Comparison of ENCODE assay signal across 1 cellular context in genomic region chr9:125493384-125493783, GRCh38.
TF ChIP-seq lines count a peak whose summit lies in the region.

No MANE protein-coding gene starts in this region.

TF ChIP-seq in HepG2, 621 proteins besides CTCF, POLR2A, EP300 and RAD21 (continued from another document and continues in another):
- TF ChIP-seq, protein P1, sequence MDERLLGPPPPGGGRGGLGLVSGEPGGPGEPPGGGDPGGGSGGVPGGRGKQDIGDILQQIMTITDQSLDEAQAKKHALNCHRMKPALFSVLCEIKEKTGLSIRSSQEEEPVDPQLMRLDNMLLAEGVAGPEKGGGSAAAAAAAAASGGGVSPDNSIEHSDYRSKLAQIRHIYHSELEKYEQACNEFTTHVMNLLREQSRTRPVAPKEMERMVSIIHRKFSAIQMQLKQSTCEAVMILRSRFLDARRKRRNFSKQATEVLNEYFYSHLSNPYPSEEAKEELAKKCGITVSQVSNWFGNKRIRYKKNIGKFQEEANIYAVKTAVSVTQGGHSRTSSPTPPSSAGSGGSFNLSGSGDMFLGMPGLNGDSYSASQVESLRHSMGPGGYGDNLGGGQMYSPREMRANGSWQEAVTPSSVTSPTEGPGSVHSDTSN (CRISPR knock-in tag; IDR thresholded peaks at IDR 0.05) = peak; percentile 58; the same call in 1 of the 2 replicates
- TF ChIP-seq NCOA2 (CRISPR knock-in tag; IDR thresholded peaks at IDR 0.05) (peak; percentile 57), AHR (CRISPR knock-in tag; IDR thresholded peaks at IDR 0.05) (no peak), TEAD2 (CRISPR knock-in tag; IDR thresholded peaks at IDR 0.05) (no peak), SMAD1 (CRISPR knock-in tag; IDR thresholded peaks at IDR 0.05; ENCODE audit: borderline replicate concordance, low read depth) (no peak), ZBTB20 (CRISPR knock-in tag; IDR thresholded peaks at IDR 0.05; ENCODE audit: borderline replicate concordance, low read depth) (no peak), PAF1 (CRISPR knock-in tag; IDR thresholded peaks at IDR 0.05) (no peak), ZNF883 (CRISPR knock-in tag; IDR thresholded peaks at IDR 0.05; ENCODE audit: not compliant biosample characterization) (no peak), ZNF558 (CRISPR knock-in tag; IDR thresholded peaks at IDR 0.05; ENCODE audit: borderline replicate concordance) (no peak), KAT7 (CRISPR knock-in tag; IDR thresholded peaks at IDR 0.05; ENCODE audit: borderline replicate concordance) (no peak), CCAR2 (optimal IDR thresholded peaks at IDR 0.05; ENCODE audit: low read depth, low read length) (no peak), ZNF383 (CRISPR knock-in tag; IDR thresholded peaks at IDR 0.05; ENCODE audit: borderline replicate concordance) (no peak; the same call in 1 of the 2 replicates), ZNF737 (CRISPR knock-in tag; IDR thresholded peaks at IDR 0.05; ENCODE audit: borderline replicate concordance) (no peak), POLR2AphosphoS2 (IDR thresholded peaks at IDR 0.05; ENCODE audit: low read depth, low read length) (no peak), SUZ12 (IDR thresholded peaks at IDR 0.05; ENCODE audit: low read depth, low read length) (no peak), ZNF337 (CRISPR knock-in tag; IDR thresholded peaks at IDR 0.05; ENCODE audit: borderline replicate concordance, low read depth) (no peak), RFX3 (CRISPR knock-in tag; IDR thresholded peaks at IDR 0.05) (no peak), CENPX (CRISPR knock-in tag; IDR thresholded peaks at IDR 0.05) (no peak), SRSF1 (optimal IDR thresholded peaks at IDR 0.05; ENCODE audit: low read depth, low read length) (no peak), ZNF615 (CRISPR knock-in tag; IDR thresholded peaks at IDR 0.05; ENCODE audit: borderline replicate concordance) (no peak), ZNF816 (CRISPR knock-in tag; IDR thresholded peaks at IDR 0.05; ENCODE audit: borderline replicate concordance) (no peak), IRF2 (CRISPR knock-in tag; IDR thresholded peaks at IDR 0.05) (0 out of 2 replicates have a peak, but pooled peaks have one; percentile 24), ZNF891 (CRISPR knock-in tag; IDR thresholded peaks at IDR 0.05) (no peak), ARNT2 (CRISPR knock-in tag; IDR thresholded peaks at IDR 0.05; ENCODE audit: low read depth) (no peak), NPAS2 (CRISPR knock-in tag; IDR thresholded peaks at IDR 0.05; ENCODE audit: borderline replicate concordance) (no peak), ZFP37 (CRISPR knock-in tag; IDR thresholded peaks at IDR 0.05; ENCODE audit: borderline replicate concordance) (no peak), IKZF1 (IDR thresholded peaks at IDR 0.05) (no peak), MBD4 (IDR thresholded peaks at IDR 0.05; ENCODE audit: borderline replicate concordance, low read length) (no peak), NFKB2 (CRISPR knock-in tag; IDR thresholded peaks at IDR 0.05; ENCODE audit: borderline replicate concordance) (no peak), SAP130 (CRISPR knock-in tag; IDR thresholded peaks at IDR 0.05; ENCODE audit: low read depth) (peak; percentile 61), FOXO1 (CRISPR knock-in tag; IDR thresholded peaks at IDR 0.05) (peak; percentile 64), TBX3 (IDR thresholded peaks at IDR 0.05; ENCODE audit: borderline replicate concordance) (no peak), ZNF17 (CRISPR knock-in tag; IDR thresholded peaks at IDR 0.05) (no peak), TFE3 (CRISPR knock-in tag; IDR thresholded peaks at IDR 0.05) (no peak), HINFP (CRISPR knock-in tag; IDR thresholded peaks at IDR 0.05; ENCODE audit: low read depth) (no peak), ZNF674 (CRISPR knock-in tag; IDR thresholded peaks at IDR 0.05; ENCODE audit: low read depth) (no peak), ZGPAT (CRISPR knock-in tag; IDR thresholded peaks at IDR 0.05) (peak; percentile 40; the same call in 1 of the 2 replicates), KDM2A (CRISPR knock-in tag; IDR thresholded peaks at IDR 0.05; ENCODE audit: borderline replicate concordance, low read depth) (no peak), KDM5A (IDR thresholded peaks at IDR 0.05; ENCODE audit: borderline replicate concordance, low read length) (no peak), ZNF20 (CRISPR knock-in tag; IDR thresholded peaks at IDR 0.05) (no peak), ZNF496 (CRISPR knock-in tag; IDR thresholded peaks at IDR 0.05; ENCODE audit: insufficient replicate concordance) (no peak), NFIC (IDR thresholded peaks at IDR 0.05; ENCODE audit: low read length) (no peak), NR2C2 (CRISPR knock-in tag; IDR thresholded peaks at IDR 0.05; ENCODE audit: borderline replicate concordance) (no peak)
- TF ChIP-seq, protein P2, sequence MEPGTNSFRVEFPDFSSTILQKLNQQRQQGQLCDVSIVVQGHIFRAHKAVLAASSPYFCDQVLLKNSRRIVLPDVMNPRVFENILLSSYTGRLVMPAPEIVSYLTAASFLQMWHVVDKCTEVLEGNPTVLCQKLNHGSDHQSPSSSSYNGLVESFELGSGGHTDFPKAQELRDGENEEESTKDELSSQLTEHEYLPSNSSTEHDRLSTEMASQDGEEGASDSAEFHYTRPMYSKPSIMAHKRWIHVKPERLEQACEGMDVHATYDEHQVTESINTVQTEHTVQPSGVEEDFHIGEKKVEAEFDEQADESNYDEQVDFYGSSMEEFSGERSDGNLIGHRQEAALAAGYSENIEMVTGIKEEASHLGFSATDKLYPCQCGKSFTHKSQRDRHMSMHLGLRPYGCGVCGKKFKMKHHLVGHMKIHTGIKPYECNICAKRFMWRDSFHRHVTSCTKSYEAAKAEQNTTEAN (CRISPR knock-in tag; conservative IDR thresholded peaks at IDR 0.05) = no peak
- TF ChIP-seq, protein P3, sequence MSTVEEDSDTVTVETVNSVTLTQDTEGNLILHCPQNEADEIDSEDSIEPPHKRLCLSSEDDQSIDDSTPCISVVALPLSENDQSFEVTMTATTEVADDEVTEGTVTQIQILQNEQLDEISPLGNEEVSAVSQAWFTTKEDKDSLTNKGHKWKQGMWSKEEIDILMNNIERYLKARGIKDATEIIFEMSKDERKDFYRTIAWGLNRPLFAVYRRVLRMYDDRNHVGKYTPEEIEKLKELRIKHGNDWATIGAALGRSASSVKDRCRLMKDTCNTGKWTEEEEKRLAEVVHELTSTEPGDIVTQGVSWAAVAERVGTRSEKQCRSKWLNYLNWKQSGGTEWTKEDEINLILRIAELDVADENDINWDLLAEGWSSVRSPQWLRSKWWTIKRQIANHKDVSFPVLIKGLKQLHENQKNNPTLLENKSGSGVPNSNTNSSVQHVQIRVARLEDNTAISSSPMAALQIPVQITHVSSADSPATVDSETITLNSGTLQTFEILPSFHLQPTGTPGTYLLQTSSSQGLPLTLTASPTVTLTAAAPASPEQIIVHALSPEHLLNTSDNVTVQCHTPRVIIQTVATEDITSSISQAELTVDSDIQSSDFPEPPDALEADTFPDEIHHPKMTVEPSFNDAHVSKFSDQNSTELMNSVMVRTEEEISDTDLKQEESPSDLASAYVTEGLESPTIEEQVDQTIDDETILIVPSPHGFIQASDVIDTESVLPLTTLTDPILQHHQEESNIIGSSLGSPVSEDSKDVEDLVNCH (CRISPR knock-in tag; IDR thresholded peaks at IDR 0.05) = no peak
- TF ChIP-seq, protein P4, sequence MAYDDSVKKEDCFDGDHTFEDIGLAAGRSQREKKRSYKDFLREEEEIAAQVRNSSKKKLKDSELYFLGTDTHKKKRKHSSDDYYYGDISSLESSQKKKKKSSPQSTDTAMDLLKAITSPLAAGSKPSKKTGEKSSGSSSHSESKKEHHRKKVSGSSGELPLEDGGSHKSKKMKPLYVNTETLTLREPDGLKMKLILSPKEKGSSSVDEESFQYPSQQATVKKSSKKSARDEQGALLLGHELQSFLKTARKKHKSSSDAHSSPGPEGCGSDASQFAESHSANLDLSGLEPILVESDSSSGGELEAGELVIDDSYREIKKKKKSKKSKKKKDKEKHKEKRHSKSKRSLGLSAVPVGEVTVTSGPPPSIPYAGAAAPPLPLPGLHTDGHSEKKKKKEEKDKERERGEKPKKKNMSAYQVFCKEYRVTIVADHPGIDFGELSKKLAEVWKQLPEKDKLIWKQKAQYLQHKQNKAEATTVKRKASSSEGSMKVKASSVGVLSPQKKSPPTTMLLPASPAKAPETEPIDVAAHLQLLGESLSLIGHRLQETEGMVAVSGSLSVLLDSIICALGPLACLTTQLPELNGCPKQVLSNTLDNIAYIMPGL (CRISPR knock-in tag; IDR thresholded peaks at IDR 0.05; ENCODE audit: borderline replicate concordance in 1 of 2, low read depth in 1 of 2) = no peak
- TF ChIP-seq, protein P5, sequence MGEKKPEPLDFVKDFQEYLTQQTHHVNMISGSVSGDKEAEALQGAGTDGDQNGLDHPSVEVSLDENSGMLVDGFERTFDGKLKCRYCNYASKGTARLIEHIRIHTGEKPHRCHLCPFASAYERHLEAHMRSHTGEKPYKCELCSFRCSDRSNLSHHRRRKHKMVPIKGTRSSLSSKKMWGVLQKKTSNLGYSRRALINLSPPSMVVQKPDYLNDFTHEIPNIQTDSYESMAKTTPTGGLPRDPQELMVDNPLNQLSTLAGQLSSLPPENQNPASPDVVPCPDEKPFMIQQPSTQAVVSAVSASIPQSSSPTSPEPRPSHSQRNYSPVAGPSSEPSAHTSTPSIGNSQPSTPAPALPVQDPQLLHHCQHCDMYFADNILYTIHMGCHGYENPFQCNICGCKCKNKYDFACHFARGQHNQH (CRISPR knock-in tag; IDR thresholded peaks at IDR 0.05) = no peak
- TF ChIP-seq, protein P6, sequence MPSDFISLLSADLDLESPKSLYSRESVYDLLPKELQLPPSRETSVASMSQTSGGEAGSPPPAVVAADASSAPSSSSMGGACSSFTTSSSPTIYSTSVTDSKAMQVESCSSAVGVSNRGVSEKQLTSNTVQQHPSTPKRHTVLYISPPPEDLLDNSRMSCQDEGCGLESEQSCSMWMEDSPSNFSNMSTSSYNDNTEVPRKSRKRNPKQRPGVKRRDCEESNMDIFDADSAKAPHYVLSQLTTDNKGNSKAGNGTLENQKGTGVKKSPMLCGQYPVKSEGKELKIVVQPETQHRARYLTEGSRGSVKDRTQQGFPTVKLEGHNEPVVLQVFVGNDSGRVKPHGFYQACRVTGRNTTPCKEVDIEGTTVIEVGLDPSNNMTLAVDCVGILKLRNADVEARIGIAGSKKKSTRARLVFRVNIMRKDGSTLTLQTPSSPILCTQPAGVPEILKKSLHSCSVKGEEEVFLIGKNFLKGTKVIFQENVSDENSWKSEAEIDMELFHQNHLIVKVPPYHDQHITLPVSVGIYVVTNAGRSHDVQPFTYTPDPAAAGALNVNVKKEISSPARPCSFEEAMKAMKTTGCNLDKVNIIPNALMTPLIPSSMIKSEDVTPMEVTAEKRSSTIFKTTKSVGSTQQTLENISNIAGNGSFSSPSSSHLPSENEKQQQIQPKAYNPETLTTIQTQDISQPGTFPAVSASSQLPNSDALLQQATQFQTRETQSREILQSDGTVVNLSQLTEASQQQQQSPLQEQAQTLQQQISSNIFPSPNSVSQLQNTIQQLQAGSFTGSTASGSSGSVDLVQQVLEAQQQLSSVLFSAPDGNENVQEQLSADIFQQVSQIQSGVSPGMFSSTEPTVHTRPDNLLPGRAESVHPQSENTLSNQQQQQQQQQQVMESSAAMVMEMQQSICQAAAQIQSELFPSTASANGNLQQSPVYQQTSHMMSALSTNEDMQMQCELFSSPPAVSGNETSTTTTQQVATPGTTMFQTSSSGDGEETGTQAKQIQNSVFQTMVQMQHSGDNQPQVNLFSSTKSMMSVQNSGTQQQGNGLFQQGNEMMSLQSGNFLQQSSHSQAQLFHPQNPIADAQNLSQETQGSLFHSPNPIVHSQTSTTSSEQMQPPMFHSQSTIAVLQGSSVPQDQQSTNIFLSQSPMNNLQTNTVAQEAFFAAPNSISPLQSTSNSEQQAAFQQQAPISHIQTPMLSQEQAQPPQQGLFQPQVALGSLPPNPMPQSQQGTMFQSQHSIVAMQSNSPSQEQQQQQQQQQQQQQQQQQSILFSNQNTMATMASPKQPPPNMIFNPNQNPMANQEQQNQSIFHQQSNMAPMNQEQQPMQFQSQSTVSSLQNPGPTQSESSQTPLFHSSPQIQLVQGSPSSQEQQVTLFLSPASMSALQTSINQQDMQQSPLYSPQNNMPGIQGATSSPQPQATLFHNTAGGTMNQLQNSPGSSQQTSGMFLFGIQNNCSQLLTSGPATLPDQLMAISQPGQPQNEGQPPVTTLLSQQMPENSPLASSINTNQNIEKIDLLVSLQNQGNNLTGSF (CRISPR knock-in tag; IDR thresholded peaks at IDR 0.05) = no peak
